13 cellular contexts compared by ENCODE assay signal in genomic region chr1:44345187-44345775, GRCh38. TPM values are rescaled to one million over a fixed set of nuclear protein-coding genes. Genes with fewer than 3 reads are reported as not detected.
A peak's percentile ranks its signal among the peaks of the same experiment; 100 is the strongest.
DNase-seq lines count a peak whose midpoint lies in the region; ATAC-seq and TF ChIP-seq lines count a peak whose summit lies in the region.
"Had no signal": no experiment of that assay in that cellular context is flagged by ENCODE, and none has a peak within 500 bp of the region (broad histone marks: within the 10 kb centered on the region; RNA-seq: fewer than 3 reads in every experiment).

No MANE protein-coding gene starts in this region.

- H3K27ac ChIP-seq in VCaP = peak overlapping the region; percentile 78
- H3K27ac ChIP-seq in caudate nucleus (ENCODE audit: low read depth, low read length) = peak overlapping the region; percentile 90
- peak overlapping the region; percentile 6 to 95 for H3K27ac ChIP-seq in aorta (ENCODE audit: low read depth in 1 of 2, low read length in 2 of 2)
- H3K27ac ChIP-seq: SJSA1 had no signal

- TF ChIP-seq CTCF in VCaP (conservative IDR thresholded peaks at IDR 0.05) = no peak
- no peak for TF ChIP-seq CTCF in nephron progenitor cell (IDR thresholded peaks at IDR 0.05)

- peaks cover 24% of the 10 kb centered on the region for H3K36me3 Mint-ChIP-seq in nephron progenitor cell (ENCODE audit: low read depth)

- H3K27me3 ChIP-seq in aorta (ENCODE audit: control insufficient read depth in 1 of 2, insufficient read depth in 2 of 2, low read length in 1 of 2) = no peaks in the 10 kb centered on the region
- H3K27me3 ChIP-seq: SJSA1 had no signal

- ATAC-seq in aorta (ENCODE audit: low FRiP score) = no peak
- ATAC-seq in HG03354 (IDR thresholded peaks at IDR 0.05; ENCODE audit: poor library complexity, severe bottlenecking, unreplicated experiment) = no peak
- ATAC-seq in GM19023 (IDR thresholded peaks at IDR 0.05; ENCODE audit: unreplicated experiment) = no peak

- H3K9me3 ChIP-seq in aorta (ENCODE audit: control insufficient read depth, low read length) = no peaks in the 10 kb centered on the region
- H3K9me3 ChIP-seq: SJSA1 had no signal

- H3K4me3 ChIP-seq in aorta (ENCODE audit: low read length in 2 of 2) = no peak overlapping the region
- H3K4me3 ChIP-seq: SJSA1 had no signal

- peak overlapping the region; percentile 12 for H3K4me3 Mint-ChIP-seq in nephron progenitor cell
- H3K4me3 Mint-ChIP-seq: B cell; CD4-positive, alpha-beta T cell had no signal

- DNase-seq in caudate nucleus (lab: John Stamatoyannopoulos, UW) = no peak
- DNase-seq in nephron progenitor cell = no peak
- no peak for DNase-seq in aorta
- DNase-seq in NCI-H1092 (lab: John Stamatoyannopoulos, UW) = no peak
- DNase-seq: CD4-positive, alpha-beta T cell; GOT3; KBM-7; NCI-H524 had no signal

- intact Hi-C loops in aorta (cut with DNase I) = no loop called here

- peak overlapping the region; percentile 91 for H3K27ac Mint-ChIP-seq in nephron progenitor cell
- H3K27ac Mint-ChIP-seq: B cell; CD4-positive, alpha-beta T cell had no signal

- H3K4me1 ChIP-seq in aorta (ENCODE audit: control insufficient read depth in 1 of 2, insufficient read depth in 2 of 2, low read length in 2 of 2) = peaks cover 4 to 8% of the 10 kb centered on the region in 2 donors
- H3K4me1 ChIP-seq: SJSA1 had no signal

- no peaks in the 10 kb centered on the region for H3K36me3 ChIP-seq in aorta (ENCODE audit: control insufficient read depth in 1 of 2, insufficient read depth in 2 of 2, low read length in 1 of 2)

- peaks cover 60% of the 10 kb centered on the region for H3K4me1 Mint-ChIP-seq in nephron progenitor cell

- no peaks in the 10 kb centered on the region for H3K9me3 Mint-ChIP-seq in nephron progenitor cell
- H3K9me3 Mint-ChIP-seq: CD4-positive, alpha-beta T cell had no signal

- H3K27me3 Mint-ChIP-seq in nephron progenitor cell (ENCODE audit: low read depth, poor library complexity) = peaks cover 2% of the 10 kb centered on the region
- H3K27me3 Mint-ChIP-seq: B cell; CD4-positive, alpha-beta T cell had no signal

RNA-seq across cellular contexts. Expression of gene ERI3, which starts 9.8 kb away (rescaled TPM):
- 10 to 100 TPM; 44.2 to 45.5 TPM for total RNA-seq in aorta
- polyA plus RNA-seq in aorta = 10 to 100 TPM; 31.4 to 55.2 TPM

RNA-seq across cellular contexts. Expression of gene RNF220, which starts 59.8 kb away (rescaled TPM):
- total RNA-seq in aorta = 10 to 100 TPM; 49.0 to 56.5 TPM
- 10 to 100 TPM; 44.2 to 70.5 TPM for polyA plus RNA-seq in aorta
